ENCODE assay signal across 9 cellular contexts in genomic region chr1:248824701-248825100, GRCh38. TPM values are rescaled to one million over a fixed set of nuclear protein-coding genes. Genes with fewer than 3 reads are reported as not detected.
A peak's percentile ranks its signal among the peaks of the same experiment; 100 is the strongest.
DNase-seq lines count a peak whose midpoint lies in the region; ATAC-seq and TF ChIP-seq lines count a peak whose summit lies in the region.
"Had no signal": no experiment of that assay in that cellular context is flagged by ENCODE, and none has a peak within 500 bp of the region (broad histone marks: within the 10 kb centered on the region; RNA-seq: fewer than 3 reads in every experiment).

No MANE protein-coding gene starts in this region.

- no peak for TF ChIP-seq POLR2A in lower leg skin (IDR thresholded peaks at IDR 0.05)

- WGBS in lower leg skin, 2 donors = 96 to 97% methylated on average over 3 of the region's 3 CpGs
- 98% methylated on average over 3 of the region's 3 CpGs for WGBS in thymus

- no peaks in the 10 kb centered on the region for H3K27me3 Mint-ChIP-seq in activated T-cell treated with anti-CD3 and anti-CD28 coated beads, Interleukin-2, amount 50 U/mL, for 24 hours

- H3K27me3 ChIP-seq in ascending aorta (no peaks in the 10 kb centered on the region), thymus (ENCODE audit: control insufficient read depth, insufficient read depth) (no peaks in the 10 kb centered on the region)

- peaks cover 57% of the 10 kb centered on the region for H3K36me3 Mint-ChIP-seq in activated T-cell treated with anti-CD3 and anti-CD28 coated beads, Interleukin-2, amount 50 U/mL, for 24 hours (ENCODE audit: low read depth)

- DNase-seq in activated T-cell treated with anti-CD3 and anti-CD28 coated beads, Interleukin-2, amount 50 U/mL, for 24 hours = peak; percentile 23
- DNase-seq in activated T-cell treated with anti-CD3 and anti-CD28 coated beads, Interleukin-2, amount 50 U/mL, for 48 hours = no peak
- DNase-seq in ascending aorta (ENCODE audit: low spot score in 2 of 2) (peak in 1 of 2 donors; percentile 42), lower leg skin (ENCODE audit: low spot score in 2 of 2) (peak in 1 of 2 donors; percentile 80), cerebellum (ENCODE audit: low spot score) (no peak)
- no peak for DNase-seq in stimulated activated CD4-positive, alpha-beta T cell treated with anti-CD3 and anti-CD28 coated beads, Interleukin-1b, Interleukin-23, amount 100 ng/mL, for 48 hours
- DNase-seq: hippocampal formation had no signal

- no peak for ATAC-seq in esophagus mucosa

- intact Hi-C loops in ascending aorta (cut with DNase I) (no loop called here), lower leg skin (cut with DNase I; ENCODE audit: low total_unique reads) (no loop called here)

- peak overlapping the region; percentile 82 for H3K4me3 Mint-ChIP-seq in activated T-cell treated with anti-CD3 and anti-CD28 coated beads, Interleukin-2, amount 50 U/mL, for 24 hours

- H3K4me3 ChIP-seq in ascending aorta (peak overlapping the region; percentile 80 to 90), lower leg skin (ENCODE audit: low read depth, poor library complexity, severe bottlenecking) (peak overlapping the region; percentile 86), thymus (ENCODE audit: low read length) (peak overlapping the region; percentile 70)

- no peak for TF ChIP-seq CTCF in ascending aorta (IDR thresholded peaks at IDR 0.05)
- TF ChIP-seq CTCF in lower leg skin (IDR thresholded peaks at IDR 0.05) = no peak

- peaks cover 0 to 12% of the 10 kb centered on the region in 2 donors for H3K36me3 ChIP-seq in ascending aorta
- peaks cover 26% of the 10 kb centered on the region for H3K36me3 ChIP-seq in thymus (ENCODE audit: control insufficient read depth, insufficient read depth)

- H3K4me1 ChIP-seq in ascending aorta (peaks cover 18 to 54% of the 10 kb centered on the region in 2 donors), thymus (ENCODE audit: control insufficient read depth, insufficient read depth, low read length) (peaks cover 31% of the 10 kb centered on the region)

- H3K4me1 Mint-ChIP-seq in activated T-cell treated with anti-CD3 and anti-CD28 coated beads, Interleukin-2, amount 50 U/mL, for 24 hours (ENCODE audit: low read depth) = peaks cover 72% of the 10 kb centered on the region

- H3K9me3 ChIP-seq in ascending aorta (no peaks in the 10 kb centered on the region), thymus (ENCODE audit: control insufficient read depth) (no peaks in the 10 kb centered on the region)

- H3K27ac ChIP-seq in ascending aorta (peak overlapping the region; percentile 88 to 93), thymus (ENCODE audit: low read depth) (no peak overlapping the region)

- H3K27ac Mint-ChIP-seq in activated T-cell treated with anti-CD3 and anti-CD28 coated beads, Interleukin-2, amount 50 U/mL, for 24 hours = peak overlapping the region; percentile 99

- no peaks in the 10 kb centered on the region for H3K9me3 Mint-ChIP-seq in activated T-cell treated with anti-CD3 and anti-CD28 coated beads, Interleukin-2, amount 50 U/mL, for 24 hours

RNA-seq across cellular contexts. Expression of gene SH3BP5L, which starts 1.0 kb away (rescaled TPM):
- total RNA-seq in ascending aorta (15.9 TPM), lower leg skin (10 to 100 TPM; 31.4 to 45.4 (median 33.9) TPM), cerebellum (20.9 TPM), esophagus mucosa (17.1 TPM)
- polyA plus RNA-seq in thymus = 15.0 TPM

RNA-seq across cellular contexts. Expression of gene ZNF672, which starts 13.3 kb away (rescaled TPM):
- 30.9 TPM for total RNA-seq in ascending aorta
- total RNA-seq in lower leg skin = 10 to 100 TPM; 34.7 to 50.4 (median 42.6) TPM
- polyA plus RNA-seq in thymus = 16.8 TPM
- total RNA-seq in cerebellum = 16.1 TPM
- total RNA-seq in esophagus mucosa = 16.8 TPM

RNA-seq across cellular contexts. Expression of gene ZNF692, which starts 34.2 kb away (rescaled TPM):
- total RNA-seq in ascending aorta (13.8 TPM), lower leg skin (10 to 100 TPM; 46.3 to 90.2 (median 65.2) TPM), cerebellum (30.9 TPM), esophagus mucosa (16.6 TPM)
- 127 TPM for polyA plus RNA-seq in thymus
